In genomic region chr9:104092192-104092591, GRCh38 we compare ENCODE assay signal across 11 cellular contexts. TPM values are rescaled to one million over a fixed set of nuclear protein-coding genes. Genes with fewer than 3 reads are reported as not detected.
DNase-seq lines count a peak whose midpoint lies in the region; TF ChIP-seq lines count a peak whose summit lies in the region.
"Had no signal": no experiment of that assay in that cellular context is flagged by ENCODE, and none has a peak within 500 bp of the region (broad histone marks: within the 10 kb centered on the region; RNA-seq: fewer than 3 reads in every experiment).

No MANE protein-coding gene starts in this region.

- H3K27ac ChIP-seq in sigmoid colon: peak overlapping the region; percentile 92 to 95 (median 93)

- peaks cover 22% of the 10 kb centered on the region for H3K36me3 Mint-ChIP-seq in activated CD4-positive, alpha-beta T cell treated with anti-CD3 and anti-CD28 coated beads, Interleukin-2, amount 10 ng/mL, durations not matched to agents 7 days and 5 days (ENCODE audit: low read depth)

- H3K4me1 ChIP-seq in endocrine pancreas (ENCODE audit: control insufficient read depth, insufficient read depth, low read length): peaks cover 21% of the 10 kb centered on the region
- peaks cover 0 to 43% (median 30%) of the 10 kb centered on the region in 4 donors for H3K4me1 ChIP-seq in sigmoid colon

- no peaks in the 10 kb centered on the region for H3K9me3 Mint-ChIP-seq in activated CD4-positive, alpha-beta T cell treated with anti-CD3 and anti-CD28 coated beads, Interleukin-2, amount 10 ng/mL, durations not matched to agents 7 days and 5 days

- POLR2A ChIA-PET in activated CD4-positive, alpha-beta T cell treated with anti-CD3 and anti-CD28 coated beads, Interleukin-2, amount 10 ng/mL, durations not matched to agents 7 days and 5 days (lab: Charles Lee): no interaction called here

- no peak for TF ChIP-seq EP300 in sigmoid colon (IDR thresholded peaks at IDR 0.05)

- no peaks in the 10 kb centered on the region for H3K9me3 ChIP-seq in endocrine pancreas (ENCODE audit: control insufficient read depth, low read length)
- no peaks in the 10 kb centered on the region for H3K9me3 ChIP-seq in sigmoid colon
- H3K9me3 ChIP-seq: adrenal gland had no signal

- peaks cover 4% of the 10 kb centered on the region for H3K27me3 Mint-ChIP-seq in activated CD4-positive, alpha-beta T cell treated with anti-CD3 and anti-CD28 coated beads, Interleukin-2, amount 10 ng/mL, durations not matched to agents 7 days and 5 days

- intact Hi-C loops in sigmoid colon (cut with DNase I): loop anchor here (5.0 kb wide), 1 partner anchor 655 kb away; the partner anchor contains the start of gene NIPSNAP3A
- intact Hi-C loops in head of caudate nucleus (cut with DNase I): no loop called here

- H3K27ac Mint-ChIP-seq in activated CD4-positive, alpha-beta T cell treated with anti-CD3 and anti-CD28 coated beads, Interleukin-2, amount 10 ng/mL, durations not matched to agents 7 days and 5 days: peak overlapping the region; percentile 57

- DNase-seq in activated CD4-positive, alpha-beta T cell treated with anti-CD3 and anti-CD28 coated beads, Interleukin-2, amount 10 ng/mL, durations not matched to agents 7 days and 5 days: no peak
- DNase-seq in activated CD4-positive, alpha-beta T cell treated with anti-CD3 and anti-CD28 coated beads, Interleukin-2, amount 50 U/mL, for 48 hours: no peak
- no peak for DNase-seq in NB4 (ENCODE audit: low read depth)
- DNase-seq in sigmoid colon: no peak
- DNase-seq in T1000 (lab: John Stamatoyannopoulos, UW): no peak
- no peak for DNase-seq in GM03348 (ENCODE audit: low spot score)
- no peak for DNase-seq in head of caudate nucleus
- DNase-seq: effector CD8-positive, alpha-beta T cell; NCI-H2171 had no signal

- 45 to 46% methylated on average over 2 of the region's 2 CpGs for WGBS in sigmoid colon, 2 donors

- no peak for TF ChIP-seq CTCF in NB4 (IDR thresholded peaks at IDR 0.05; ENCODE audit: low read depth, low read length)
- TF ChIP-seq CTCF in sigmoid colon (IDR thresholded peaks at IDR 0.05): no peak

- H3K36me3 ChIP-seq in endocrine pancreas (ENCODE audit: control insufficient read depth, insufficient read depth, low read length) (no peaks in the 10 kb centered on the region), sigmoid colon (no peaks in the 10 kb centered on the region)
- H3K36me3 ChIP-seq: adrenal gland had no signal

- H3K27me3 ChIP-seq in endocrine pancreas (ENCODE audit: control insufficient read depth, insufficient read depth, low read length) (no peaks in the 10 kb centered on the region), sigmoid colon (no peaks in the 10 kb centered on the region)
- H3K27me3 ChIP-seq: adrenal gland had no signal

- peak overlapping the region; percentile 100 for H3K4me3 ChIP-seq in NB4 (ENCODE audit: low read depth, low read length)
- H3K4me3 ChIP-seq in endocrine pancreas (ENCODE audit: control insufficient read depth, insufficient read depth, low read length): peak overlapping the region; percentile 97
- no peak overlapping the region for H3K4me3 ChIP-seq in sigmoid colon

- H3K9ac ChIP-seq in endocrine pancreas (ENCODE audit: control insufficient read depth, insufficient read depth, low read length): no peak overlapping the region

- peak overlapping the region; percentile 96 for H3K4me3 Mint-ChIP-seq in activated CD4-positive, alpha-beta T cell treated with anti-CD3 and anti-CD28 coated beads, Interleukin-2, amount 10 ng/mL, durations not matched to agents 7 days and 5 days

- H3K4me1 Mint-ChIP-seq in activated CD4-positive, alpha-beta T cell treated with anti-CD3 and anti-CD28 coated beads, Interleukin-2, amount 10 ng/mL, durations not matched to agents 7 days and 5 days: peaks cover 47% of the 10 kb centered on the region

- TF ChIP-seq POLR2A in NB4 (IDR thresholded peaks at IDR 0.05; ENCODE audit: extremely low read depth, insufficient read length) (no peak), sigmoid colon (IDR thresholded peaks at IDR 0.05) (no peak)

- CTCF ChIA-PET in activated CD4-positive, alpha-beta T cell treated with anti-CD3 and anti-CD28 coated beads, Interleukin-2, amount 10 ng/mL, durations not matched to agents 7 days and 5 days (lab: Charles Lee): interaction anchor here (1.4 kb wide), 1 partner anchor 18 kb away, joined by 4 read pairs; no protein-coding TSS in a partner anchor

RNA-seq across cellular contexts. Expression of gene SMC2, which starts 1.9 kb away (rescaled TPM):
- 10 to 100 TPM; 85.9 to 94.8 TPM for total RNA-seq in activated CD4-positive, alpha-beta T cell treated with anti-CD3 and anti-CD28 coated beads, Interleukin-2, amount 10 ng/mL, durations not matched to agents 7 days and 5 days
- total RNA-seq in sigmoid colon: 1 to 10 TPM; 4.1 to 8.6 (median 8.1) TPM
- polyA plus RNA-seq in sigmoid colon: 1 to 10 TPM; 2.4 to 8.4 (median 3.5) TPM

Comparison
In these comparisons a context has a peak if more than half of its experiments do, and no peak if none do; other contexts are left out.
1. H3K4me3 ChIP-seq: peak in NB4 (single experiment) and endocrine pancreas (single experiment); none in sigmoid colon (0 of 4).
2. RNA of gene SMC2, which starts 1.9 kb away (total RNA-seq): 85.9 to 94.8 TPM in activated CD4-positive, alpha-beta T cell treated with anti-CD3 and anti-CD28 coated beads, Interleukin-2, amount 10 ng/mL, durations not matched to agents 7 days and 5 days; 4.1 to 8.6 TPM in sigmoid colon; every median in the first group is over 4 times any median in the second.